28 cellular contexts compared by ENCODE assay signal in genomic region chr2:65594150-65594549, GRCh38.
"Had no signal": no experiment of that assay in that cellular context is flagged by ENCODE, and none has a peak within 500 bp of the region (broad histone marks: within the 10 kb centered on the region; RNA-seq: fewer than 3 reads in every experiment).

No MANE protein-coding gene starts in this region.

- H3K9me3 ChIP-seq: ovary, psoas muscle, suprapubic skin, testis, upper lobe of right lung, uterus had no signal

- H2AFZ ChIP-seq: neural progenitor cell, parathyroid adenoma had no signal

- H3K27me3 ChIP-seq: neural progenitor cell, ovary, spleen, suprapubic skin, testis, tibial artery, transverse colon, upper lobe of right lung, uterus had no signal

- H3K9ac ChIP-seq: neural progenitor cell, parathyroid adenoma had no signal

- H3K4me2 ChIP-seq: neural progenitor cell, smooth muscle cell had no signal

- H3K4me3 ChIP-seq: neural progenitor cell, ovary, psoas muscle, skin epidermis, smooth muscle cell, spleen, suprapubic skin, testis, tibial artery, transverse colon, upper lobe of right lung, uterus had no signal

- H3K4me1 ChIP-seq: neural progenitor cell, parathyroid adenoma, psoas muscle, spleen, suprapubic skin, testis, tibial artery, transverse colon, upper lobe of right lung, uterus had no signal

- H3K36me3 ChIP-seq: neural progenitor cell, ovary, spleen, suprapubic skin, tibial artery, transverse colon, upper lobe of right lung, uterus had no signal

- DNase-seq: natural killer cell; occipital lobe; ovary; posterior cingulate gyrus; psoas muscle; right cardiac atrium; spleen; stimulated activated CD4-positive, alpha-beta T cell treated with anti-CD3 and anti-CD28 coated beads, Interleukin-12 subunit alpha, Interleukin-12 subunit beta, amount 100 ng/mL, for 4 hours; stimulated activated CD4-positive, alpha-beta T cell treated with anti-CD3 and anti-CD28 coated beads, Interleukin-1b, Interleukin-23, amount 100 ng/mL, for 48 hours; stimulated activated CD4-positive, alpha-beta T cell treated with anti-CD3 and anti-CD28 coated beads, Interleukin-4, amount 100 ng/mL, for 1 hour; stimulated activated CD4-positive, alpha-beta T cell treated with anti-CD3 and anti-CD28 coated beads, Interleukin-4, amount 100 ng/mL, for 4 hours; stimulated activated CD8-positive, alpha-beta memory T cell treated with anti-CD3 and anti-CD28 coated beads, Interleukin-4, amount 100 ng/mL, for 48 hours; stimulated activated naive CD4-positive, alpha-beta T cell; stimulated activated naive CD8-positive, alpha-beta T cell treated with anti-CD3 and anti-CD28 coated beads, Interleukin-15, amount 100 ng/mL, for 72 hours; stimulated activated naive CD8-positive, alpha-beta T cell treated with anti-CD3 and anti-CD28 coated beads, Interleukin-15, Interleukin-2, amounts not matched to agents 100 U/mL and 50 U/mL, for 24 hours; substantia nigra; testis; tibial artery; transverse colon; upper lobe of right lung; uterus had no signal

- H3K27ac ChIP-seq: neural progenitor cell, ovary, parathyroid adenoma, psoas muscle, skin epidermis, spleen, suprapubic skin, testis, tibial artery, transverse colon, upper lobe of right lung, uterus had no signal

- H3K79me2 ChIP-seq: parathyroid adenoma had no signal

- ATAC-seq: natural killer cell; psoas muscle; right cardiac atrium; sciatic nerve; stimulated activated memory B cell treated with anti-CD40 and anti-IgM and Interleukin-4, amounts not matched to agents 10 μg/mL and 1 μg/mL and 100 μg/mL, for 72 hours; stimulated activated naive CD8-positive, alpha-beta T cell treated with anti-CD3 and anti-CD28 coated beads, Interleukin-15, amount 100 ng/mL, for 72 hours; stimulated activated naive CD8-positive, alpha-beta T cell treated with anti-CD3 and anti-CD28 coated beads, Interleukin-15, Interleukin-2, amounts not matched to agents 100 U/mL and 50 U/mL, for 24 hours; upper lobe of right lung had no signal
